22 cellular contexts compared by ENCODE assay signal in genomic region chr17:60968266-60968665, GRCh38.
"Had no signal": no experiment of that assay in that cellular context is flagged by ENCODE, and none has a peak within 500 bp of the region (broad histone marks: within the 10 kb centered on the region; RNA-seq: fewer than 3 reads in every experiment).

No MANE protein-coding gene starts in this region.

- H3K27ac ChIP-seq: coronary artery, dorsolateral prefrontal cortex, esophagus muscularis mucosa, foreskin keratinocyte, gastroesophageal sphincter, heart left ventricle, hepatocyte, left lung had no signal

- FAIRE-seq: colon, endothelial cell of umbilical vein, frontal cortex, keratinocyte had no signal

- H3K4me3 ChIP-seq: coronary artery, dorsolateral prefrontal cortex, esophagus muscularis mucosa, gastroesophageal sphincter, heart left ventricle, hepatocyte, left lung, mucosa of descending colon had no signal

- H3K27me3 ChIP-seq: dorsolateral prefrontal cortex, esophagus muscularis mucosa, foreskin keratinocyte, gastroesophageal sphincter, heart left ventricle, hepatocyte, left lung had no signal

- H3K27ac Mint-ChIP-seq: immature natural killer cell, mesothelial cell of epicardium had no signal

- H3K36me3 ChIP-seq: esophagus muscularis mucosa, gastroesophageal sphincter, heart left ventricle, left lung had no signal

- DNase-seq: dermis blood vessel endothelial cell; dorsolateral prefrontal cortex; effector CD4-positive, alpha-beta T cell; effector memory CD4-positive, alpha-beta T cell; foreskin keratinocyte; heart left ventricle; hypothalamus; immature natural killer cell; left cardiac atrium; left lung; left ventricle myocardium superior; mucosa of descending colon; naive B cell had no signal

- H3K4me1 ChIP-seq: esophagus muscularis mucosa, foreskin keratinocyte, gastroesophageal sphincter, left lung had no signal

- H2AFZ ChIP-seq: hepatocyte had no signal

- H3K4me3 Mint-ChIP-seq: immature natural killer cell, mesothelial cell of epicardium had no signal

- ATAC-seq: foreskin keratinocyte, gastroesophageal sphincter, heart left ventricle, left cardiac atrium, left lung, left ventricle myocardium superior, mucosa of descending colon had no signal

- H3K4me1 Mint-ChIP-seq: immature natural killer cell, naive B cell had no signal

- H3K4me2 ChIP-seq: hepatocyte had no signal

- H3K79me2 ChIP-seq: hepatocyte had no signal
